In the genomic region with DNA sequence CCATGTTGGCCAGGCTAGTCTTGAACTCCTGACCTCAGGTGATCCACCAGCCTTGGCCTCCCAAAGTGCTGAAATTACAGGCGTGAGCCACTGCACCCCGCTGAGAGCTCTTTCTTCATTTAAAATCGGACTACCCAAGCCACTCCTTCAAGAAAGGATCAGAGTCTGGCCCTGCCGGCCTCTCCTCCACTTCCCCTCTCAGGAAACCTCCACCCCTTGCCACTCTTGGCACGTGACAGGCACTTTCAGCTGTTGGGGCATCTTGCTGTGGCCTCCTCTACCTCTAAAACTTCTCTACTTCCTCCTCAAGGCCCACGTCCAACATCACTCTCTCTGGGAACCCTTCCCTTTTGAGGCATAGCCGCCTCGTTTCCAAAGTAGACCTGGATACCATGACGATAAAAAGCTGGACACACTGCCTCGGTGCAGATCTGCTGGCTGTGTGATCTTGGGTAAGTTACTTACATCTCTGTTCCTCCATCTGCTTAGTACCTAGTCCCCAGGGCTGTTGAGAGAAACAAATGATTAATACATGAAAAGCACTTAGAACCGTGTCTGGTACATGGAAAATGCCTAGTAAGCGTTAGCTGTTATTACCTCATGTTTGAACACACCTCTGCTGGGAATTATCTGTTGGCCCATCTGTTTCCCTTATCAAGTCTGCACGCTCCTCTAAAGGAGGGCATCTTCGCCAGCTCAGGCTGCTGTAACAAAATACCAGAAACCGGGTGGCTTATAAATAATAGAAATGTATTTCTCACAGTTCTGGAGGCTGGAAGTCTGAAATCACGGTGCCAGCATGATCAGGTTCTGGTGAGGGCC, we compare ENCODE assay signal across 1 cellular context.
TF ChIP-seq lines count a peak whose summit lies in the region.

No MANE protein-coding gene starts in this region.

TF ChIP-seq in K562, 482 proteins besides CTCF, POLR2A, EP300 and RAD21 (continued from another document):
- TF ChIP-seq TFE3 (CRISPR knock-in tag; IDR thresholded peaks at IDR 0.05) (no peak), NFE2 (IDR thresholded peaks at IDR 0.05; ENCODE audit: low read depth) (peak; percentile 22; the same call in 1 of the 2 replicates), RHOXF2B (CRISPR knock-in tag; conservative IDR thresholded peaks at IDR 0.05) (no peak), ATF7 (IDR thresholded peaks at IDR 0.05) (peak; percentile 57; the same call in 1 of the 2 replicates), DDX20 (tag; IDR thresholded peaks at IDR 0.05; ENCODE audit: low read depth) (no peak), CCAR2 (IDR thresholded peaks at IDR 0.05; ENCODE audit: low read depth, low read length) (no peak), ZNF316 (IDR thresholded peaks at IDR 0.05) (peak; percentile 89), ZNF24 (IDR thresholded peaks at IDR 0.05) (no peak), PRMT5 (CRISPR knock-in tag; IDR thresholded peaks at IDR 0.05) (no peak), FOXA1 (IDR thresholded peaks at IDR 0.05; ENCODE audit: borderline replicate concordance) (no peak)
- TF ChIP-seq, protein P1, sequence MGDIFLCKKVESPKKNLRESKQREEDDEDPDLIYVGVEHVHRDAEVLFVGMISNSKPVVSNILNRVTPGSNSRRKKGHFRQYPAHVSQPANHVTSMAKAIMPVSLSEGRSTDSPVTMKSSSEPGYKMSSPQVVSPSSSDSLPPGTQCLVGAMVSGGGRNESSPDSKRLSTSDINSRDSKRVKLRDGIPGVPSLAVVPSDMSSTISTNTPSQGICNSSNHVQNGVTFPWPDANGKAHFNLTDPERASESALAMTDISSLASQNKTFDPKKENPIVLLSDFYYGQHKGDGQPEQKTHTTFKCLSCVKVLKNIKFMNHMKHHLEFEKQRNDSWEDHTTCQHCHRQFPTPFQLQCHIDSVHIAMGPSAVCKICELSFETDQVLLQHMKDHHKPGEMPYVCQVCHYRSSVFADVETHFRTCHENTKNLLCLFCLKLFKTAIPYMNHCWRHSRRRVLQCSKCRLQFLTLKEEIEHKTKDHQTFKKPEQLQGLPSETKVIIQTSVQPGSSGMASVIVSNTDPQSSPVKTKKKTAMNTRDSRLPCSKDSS (IDR thresholded peaks at IDR 0.05; ENCODE audit: low read depth, partially characterized antibody), result no peak
TF ChIP-seq in K562: peak in this region for 30.
